In genomic region chr12:132597333-132598283, GRCh38 we compare ENCODE assay signal across 8 cellular contexts. TPM values are rescaled to one million over a fixed set of nuclear protein-coding genes. Genes with fewer than 3 reads are reported as not detected.
DNase-seq lines count a peak whose midpoint lies in the region; ATAC-seq and TF ChIP-seq lines count a peak whose summit lies in the region.

No MANE protein-coding gene starts in this region.

- peak overlapping the region; percentile 84 for H3K4me3 Mint-ChIP-seq in stimulated activated memory B cell treated with anti-CD40 and anti-IgM and Interleukin-4, amounts not matched to agents 10 μg/mL and 1 μg/mL and 100 μg/mL, for 72 hours

- peak overlapping the region; percentile 44 for H3K27ac Mint-ChIP-seq in stimulated activated memory B cell treated with anti-CD40 and anti-IgM and Interleukin-4, amounts not matched to agents 10 μg/mL and 1 μg/mL and 100 μg/mL, for 72 hours

- peaks cover 46% of the 10 kb centered on the region for H3K27me3 Mint-ChIP-seq in stimulated activated memory B cell treated with anti-CD40 and anti-IgM and Interleukin-4, amounts not matched to agents 10 μg/mL and 1 μg/mL and 100 μg/mL, for 72 hours

- peaks cover 4% of the 10 kb centered on the region for H3K9me3 Mint-ChIP-seq in stimulated activated memory B cell treated with anti-CD40 and anti-IgM and Interleukin-4, amounts not matched to agents 10 μg/mL and 1 μg/mL and 100 μg/mL, for 72 hours

- no peaks in the 10 kb centered on the region for H3K36me3 Mint-ChIP-seq in stimulated activated memory B cell treated with anti-CD40 and anti-IgM and Interleukin-4, amounts not matched to agents 10 μg/mL and 1 μg/mL and 100 μg/mL, for 72 hours

- peaks cover 16 to 62% (median 49%) of the 10 kb centered on the region in 10 experiments; a peak in 19 of 20 replicates for H3K4me1 ChIP-seq in BLaER1 treated with 17β-estradiol and CSF1 and Interleukin-3, amounts not matched to agents 10 nM and 100 nM
- H3K4me1 ChIP-seq in HUES64 (ENCODE audit: insufficient read depth, low read length) (peaks cover 4% of the 10 kb centered on the region; the same call in 1 of the 2 replicates), cardiac muscle cell (ENCODE audit: low read depth) (no peaks in the 10 kb centered on the region)

- peaks cover 10 to 18% (median 14%) of the 10 kb centered on the region in 11 experiments for H3K27me3 ChIP-seq in BLaER1 treated with 17β-estradiol and CSF1 and Interleukin-3, amounts not matched to agents 10 nM and 100 nM
- H3K27me3 ChIP-seq in HUES64 (ENCODE audit: insufficient read depth, low read length) (peaks cover 78% of the 10 kb centered on the region), WERI-Rb-1 (ENCODE audit: insufficient read depth, low read depth, severe bottlenecking) (no peaks in the 10 kb centered on the region), cardiac muscle cell (peaks cover 32% of the 10 kb centered on the region)

- no peak overlapping the region; a peak in 2 of 22 replicates for H3K27ac ChIP-seq in BLaER1 treated with 17β-estradiol and CSF1 and Interleukin-3, amounts not matched to agents 10 nM and 100 nM
- H3K27ac ChIP-seq in HUES64 (ENCODE audit: low read depth, low read length) = no peak overlapping the region
- H3K27ac ChIP-seq in WERI-Rb-1 = no peak overlapping the region
- no peak overlapping the region for H3K27ac ChIP-seq in cardiac muscle cell

- H3K4me1 Mint-ChIP-seq in stimulated activated memory B cell treated with anti-CD40 and anti-IgM and Interleukin-4, amounts not matched to agents 10 μg/mL and 1 μg/mL and 100 μg/mL, for 72 hours = peaks cover 47% of the 10 kb centered on the region

- DNase-seq in WERI-Rb-1 (peak; percentile 56), cardiac muscle cell (ENCODE audit: low read depth in 1 of 2, low spot score in 1 of 2) (peak; percentile 72 to 87), HT-29 (ENCODE audit: low spot score) (no peak), MV-4-11 (lab: John Stamatoyannopoulos, UW) (no peak)

- H3K9me3 ChIP-seq in BLaER1 treated with 17β-estradiol and CSF1 and Interleukin-3, amounts not matched to agents 10 nM and 100 nM (replicated peaks in 1 of 11) = no peaks in the 10 kb centered on the region
- H3K9me3 ChIP-seq in HUES64 (ENCODE audit: insufficient read depth, low read depth, low read length) (no peaks in the 10 kb centered on the region), WERI-Rb-1 (ENCODE audit: severe bottlenecking) (no peaks in the 10 kb centered on the region), cardiac muscle cell (ENCODE audit: low read depth) (no peaks in the 10 kb centered on the region)

- TF ChIP-seq CTCF in WERI-Rb-1 (IDR thresholded peaks at IDR 0.05; ENCODE audit: low read depth, low read length) (no peak), cardiac muscle cell (IDR thresholded peaks at IDR 0.05; ENCODE audit: low read depth, low read length) (no peak)

- H3K4me3 ChIP-seq in BLaER1 treated with 17β-estradiol and CSF1 and Interleukin-3, amounts not matched to agents 10 nM and 100 nM = peak overlapping the region; percentile 51 to 67 (median 64)
- peak overlapping the region; percentile 48 for H3K4me3 ChIP-seq in HUES64 (ENCODE audit: low read length)
- peak overlapping the region; percentile 5 for H3K4me3 ChIP-seq in WERI-Rb-1 (ENCODE audit: low read depth, low read length)
- peak overlapping the region; percentile 43 for H3K4me3 ChIP-seq in cardiac muscle cell

- H4K20me1 ChIP-seq in BLaER1 treated with 17β-estradiol and CSF1 and Interleukin-3, amounts not matched to agents 10 nM and 100 nM = no peaks in the 10 kb centered on the region

- peak overlapping the region in 7 of 11 experiments; percentile 9 to 54 (median 36); a peak in 7 of 22 replicates for H3K9ac ChIP-seq in BLaER1 treated with 17β-estradiol and CSF1 and Interleukin-3, amounts not matched to agents 10 nM and 100 nM
- no peak overlapping the region for H3K9ac ChIP-seq in HUES64 (ENCODE audit: low read depth, low read length)

- 2% methylated on average over 47 of the region's 53 CpGs for WGBS in HUES64

- no peak for ATAC-seq in stimulated activated memory B cell treated with anti-CD40 and anti-IgM and Interleukin-4, amounts not matched to agents 10 μg/mL and 1 μg/mL and 100 μg/mL, for 72 hours
- ATAC-seq in GM19455 (IDR thresholded peaks at IDR 0.05; ENCODE audit: unreplicated experiment) = no peak

- no peaks in the 10 kb centered on the region for H3K36me3 ChIP-seq in BLaER1 treated with 17β-estradiol and CSF1 and Interleukin-3, amounts not matched to agents 10 nM and 100 nM
- H3K36me3 ChIP-seq in HUES64 (ENCODE audit: insufficient read depth, low read length) (no peaks in the 10 kb centered on the region), WERI-Rb-1 (no peaks in the 10 kb centered on the region), cardiac muscle cell (no peaks in the 10 kb centered on the region)

- peak overlapping the region; percentile 54 to 80 (median 67) for H3K4me2 ChIP-seq in BLaER1 treated with 17β-estradiol and CSF1 and Interleukin-3, amounts not matched to agents 10 nM and 100 nM

RNA-seq across cellular contexts. Expression of gene LRCOL1, which starts 12.8 kb away (rescaled TPM):
- polyA plus RNA-seq in HUES64 (2013, experiment 1 of 2) = not detected
- 0.63 TPM for polyA plus RNA-seq in HUES64 (2013, experiment 2 of 2)
- not detected in 2 replicates for total RNA-seq in cardiac muscle cell
- not detected in 2 replicates for polyA plus RNA-seq in cardiac muscle cell
- total RNA-seq in HT-29 (2014; rRNA removed; shearing (Covaris generic)) = not detected in 2 replicates

RNA-seq across cellular contexts. Expression of gene P2RX2, which starts 21.0 kb away (rescaled TPM):
- 0.10 TPM for polyA plus RNA-seq in HUES64 (2013, experiment 1 of 2)
- polyA plus RNA-seq in HUES64 (2013, experiment 2 of 2) = 0.13 TPM
- not detected in 2 replicates for total RNA-seq in cardiac muscle cell
- polyA plus RNA-seq in cardiac muscle cell = not detected in 2 replicates
- total RNA-seq in HT-29 (2014; rRNA removed; shearing (Covaris generic)) = not detected in 2 replicates

Comparison
In these comparisons a context has a peak if more than half of its experiments do, and no peak if none do; other contexts are left out.
1. H3K4me3 ChIP-seq: peak in every context shown above with its lines; median percentile 64 in BLaER1 treated with 17β-estradiol and CSF1 and Interleukin-3, amounts not matched to agents 10 nM and 100 nM; 48 in HUES64; 43 in cardiac muscle cell; 5 in WERI-Rb-1.
2. DNase-seq: peak in WERI-Rb-1 (single experiment) and cardiac muscle cell (2 of 2); none in HT-29 (single experiment) and MV-4-11 (single experiment).